9 cellular contexts compared by ENCODE assay signal in genomic region chr4:184355857-184356256, GRCh38.
DNase-seq lines count a peak whose midpoint lies in the region; ATAC-seq and TF ChIP-seq lines count a peak whose summit lies in the region.
"Had no signal": no experiment of that assay in that cellular context is flagged by ENCODE, and none has a peak within 500 bp of the region (broad histone marks: within the 10 kb centered on the region; RNA-seq: fewer than 3 reads in every experiment).

No MANE protein-coding gene starts in this region.

- H3K4me1 ChIP-seq in right atrium auricular region (peaks cover 0 to 16% of the 10 kb centered on the region in 2 donors), colonic mucosa (no peaks in the 10 kb centered on the region), uterus (peaks cover 0 to 5% of the 10 kb centered on the region in 2 donors), mesendoderm (ENCODE audit: control insufficient read depth, low read depth, low read length) (no peaks in the 10 kb centered on the region)

- H3K27ac ChIP-seq in right atrium auricular region, result peak overlapping the region; percentile 54 to 65
- H3K27ac ChIP-seq in colonic mucosa, result peak overlapping the region; percentile 31
- peak overlapping the region; percentile 49 to 72 for H3K27ac ChIP-seq in uterus
- H3K27ac ChIP-seq in mesendoderm (ENCODE audit: low read depth, low read length), result no peak overlapping the region

- peaks cover 23% of the 10 kb centered on the region for H3K4me1 Mint-ChIP-seq in nephron
- peaks cover 14% of the 10 kb centered on the region for H3K4me1 Mint-ChIP-seq in activated T-helper 2 cell treated with anti-CD3 and anti-CD28 coated beads, Interferon-gamma antibody, Interleukin-2, Interleukin-4, amounts not matched to agents 10 μg/mL and 5 μg/mL and 100 μg/mL, durations not matched to agents 14 hours and 24 hours and 36 hours (ENCODE audit: low read depth)
- H3K4me1 Mint-ChIP-seq in glutamatergic neuron (ENCODE audit: low read depth, unreplicated experiment), result no peaks in the 10 kb centered on the region

- DNase-seq in right atrium auricular region (ENCODE audit: low spot score) (peak; percentile 38), Right ventricle myocardium inferior (ENCODE audit: missing footprints) (no peak), colonic mucosa (no peak), uterus (no peak), mesendoderm (no peak), glutamatergic neuron (no peak)
- no peak for DNase-seq in activated T-helper 2 cell treated with anti-CD3 and anti-CD28 coated beads, Interferon-gamma antibody, Interleukin-2, Interleukin-4, amounts not matched to agents 10 μg/mL and 5 μg/mL and 100 μg/mL, durations not matched to agents 14 hours and 24 hours and 36 hours (ENCODE audit: low spot score)
- DNase-seq: NCI-H187 had no signal

- peak overlapping the region; percentile 84 to 94 (median 93) for H3K27ac Mint-ChIP-seq in nephron
- no peak overlapping the region for H3K27ac Mint-ChIP-seq in activated T-helper 2 cell treated with anti-CD3 and anti-CD28 coated beads, Interferon-gamma antibody, Interleukin-2, Interleukin-4, amounts not matched to agents 10 μg/mL and 5 μg/mL and 100 μg/mL, durations not matched to agents 14 hours and 24 hours and 36 hours
- H3K27ac Mint-ChIP-seq in glutamatergic neuron (ENCODE audit: unreplicated experiment), result no peak overlapping the region

- H4K8ac ChIP-seq in mesendoderm (ENCODE audit: low read depth, low read length), result no peak overlapping the region

- H2AK5ac ChIP-seq in mesendoderm (ENCODE audit: low read length), result no peak overlapping the region

- H3K4me3 ChIP-seq in right atrium auricular region (no peak overlapping the region), colonic mucosa (no peak overlapping the region), uterus (no peak overlapping the region), mesendoderm (ENCODE audit: low read length) (no peak overlapping the region)

- H3K36me3 Mint-ChIP-seq in nephron (ENCODE audit: low read depth), result no peaks in the 10 kb centered on the region
- H3K36me3 Mint-ChIP-seq in activated T-helper 2 cell treated with anti-CD3 and anti-CD28 coated beads, Interferon-gamma antibody, Interleukin-2, Interleukin-4, amounts not matched to agents 10 μg/mL and 5 μg/mL and 100 μg/mL, durations not matched to agents 14 hours and 24 hours and 36 hours (ENCODE audit: low read depth), result no peaks in the 10 kb centered on the region
- no peaks in the 10 kb centered on the region for H3K36me3 Mint-ChIP-seq in glutamatergic neuron (ENCODE audit: unreplicated experiment)

- H3K18ac ChIP-seq in mesendoderm (ENCODE audit: low read length), result no peak overlapping the region

- H2BK5ac ChIP-seq in mesendoderm (ENCODE audit: low read length), result no peak overlapping the region

- TF ChIP-seq CTCF in right atrium auricular region (IDR thresholded peaks at IDR 0.05) (no peak), colonic mucosa (IDR thresholded peaks at IDR 0.05) (no peak), nephron (IDR thresholded peaks at IDR 0.05; ENCODE audit: unreplicated experiment in 3 of 3) (no peak), uterus (IDR thresholded peaks at IDR 0.05) (no peak), glutamatergic neuron (IDR thresholded peaks at IDR 0.05; ENCODE audit: partially characterized antibody, unreplicated experiment) (no peak)

- intact Hi-C loops in Right ventricle myocardium inferior (cut with DNase I), result no loop called here
- intact Hi-C loops in colonic mucosa (cut with DNase I), result no loop called here
- intact Hi-C loops in uterus (cut with DNase I; ENCODE audit: low total_unique reads), result no loop called here
- intact Hi-C loops in activated T-helper 2 cell treated with anti-CD3 and anti-CD28 coated beads, Interferon-gamma antibody, Interleukin-2, Interleukin-4, amounts not matched to agents 10 μg/mL and 5 μg/mL and 100 μg/mL, durations not matched to agents 14 hours and 24 hours and 36 hours (cut with micrococcal nuclease), result loop anchor here (5.0 kb wide), 1 partner anchor 286 kb away; no protein-coding TSS in a partner anchor

- H3K36me3 ChIP-seq in right atrium auricular region (no peaks in the 10 kb centered on the region), colonic mucosa (no peaks in the 10 kb centered on the region), uterus (no peaks in the 10 kb centered on the region), mesendoderm (ENCODE audit: control insufficient read depth, insufficient read depth, low read length) (no peaks in the 10 kb centered on the region)

- no peaks in the 10 kb centered on the region for H3K79me2 ChIP-seq in mesendoderm (ENCODE audit: control insufficient read depth, insufficient read depth, low read length)

- no peaks in the 10 kb centered on the region for H3K79me1 ChIP-seq in mesendoderm (ENCODE audit: low read length)

- TF ChIP-seq POLR2A in uterus (IDR thresholded peaks at IDR 0.05), result no peak

- H3K9ac ChIP-seq in colonic mucosa (ENCODE audit: low read depth in 2 of 2, low read length in 2 of 2) (no peak overlapping the region), mesendoderm (ENCODE audit: low read length) (no peak overlapping the region)

- no CpG with 5 or more reads among the region's 5 CpGs for WGBS in mesendoderm (ENCODE audit: extremely low coverage, insufficient coverage, low lambda C conversion rate)

- no peak overlapping the region for H3K56ac ChIP-seq in mesendoderm (ENCODE audit: low read length)

- H3K4me3 Mint-ChIP-seq in nephron (no peak overlapping the region), glutamatergic neuron (ENCODE audit: unreplicated experiment) (no peak overlapping the region)
- H3K4me3 Mint-ChIP-seq in activated T-helper 2 cell treated with anti-CD3 and anti-CD28 coated beads, Interferon-gamma antibody, Interleukin-2, Interleukin-4, amounts not matched to agents 10 μg/mL and 5 μg/mL and 100 μg/mL, durations not matched to agents 14 hours and 24 hours and 36 hours (ENCODE audit: low read depth), result no peak overlapping the region

- no peak for ATAC-seq in Right ventricle myocardium inferior

- no peaks in the 10 kb centered on the region for H3K9me3 Mint-ChIP-seq in nephron
- no peaks in the 10 kb centered on the region for H3K9me3 Mint-ChIP-seq in activated T-helper 2 cell treated with anti-CD3 and anti-CD28 coated beads, Interferon-gamma antibody, Interleukin-2, Interleukin-4, amounts not matched to agents 10 μg/mL and 5 μg/mL and 100 μg/mL, durations not matched to agents 14 hours and 24 hours and 36 hours
- no peaks in the 10 kb centered on the region for H3K9me3 Mint-ChIP-seq in glutamatergic neuron (ENCODE audit: unreplicated experiment)

- H3K4ac ChIP-seq in mesendoderm (ENCODE audit: low read depth, low read length), result no peak overlapping the region

- no peak overlapping the region for H3K23ac ChIP-seq in mesendoderm (ENCODE audit: low read length)

- no peak overlapping the region for H2BK15ac ChIP-seq in mesendoderm (replicated peaks; ENCODE audit: low read depth)

- H3K27me3 ChIP-seq in right atrium auricular region, result no peaks in the 10 kb centered on the region
- H3K27me3 ChIP-seq in colonic mucosa, result no peaks in the 10 kb centered on the region
- no peaks in the 10 kb centered on the region for H3K27me3 ChIP-seq in uterus
- H3K27me3 ChIP-seq in mesendoderm (ENCODE audit: insufficient read depth, low read length, poor library complexity), result no peaks in the 10 kb centered on the region

- H2BK120ac ChIP-seq in mesendoderm (ENCODE audit: low read depth, low read length), result no peak overlapping the region

- no peak overlapping the region for H3K4me2 ChIP-seq in mesendoderm (ENCODE audit: low read length)

- no peak overlapping the region for H4K5ac ChIP-seq in mesendoderm (ENCODE audit: low read length)

- no peaks in the 10 kb centered on the region for H3K9me3 ChIP-seq in right atrium auricular region
- H3K9me3 ChIP-seq in colonic mucosa, result no peaks in the 10 kb centered on the region
- no peaks in the 10 kb centered on the region for H3K9me3 ChIP-seq in uterus

- H3K27me3 Mint-ChIP-seq in nephron (ENCODE audit: low read depth), result no peaks in the 10 kb centered on the region
- H3K27me3 Mint-ChIP-seq in activated T-helper 2 cell treated with anti-CD3 and anti-CD28 coated beads, Interferon-gamma antibody, Interleukin-2, Interleukin-4, amounts not matched to agents 10 μg/mL and 5 μg/mL and 100 μg/mL, durations not matched to agents 14 hours and 24 hours and 36 hours (ENCODE audit: low read depth), result no peaks in the 10 kb centered on the region
- H3K27me3 Mint-ChIP-seq in glutamatergic neuron (ENCODE audit: unreplicated experiment), result peaks cover 2% of the 10 kb centered on the region

Comparison
In these comparisons a context has a peak if more than half of its experiments do, and no peak if none do; other contexts are left out.
1. H3K27ac Mint-ChIP-seq: peak in nephron (3 of 3); none in activated T-helper 2 cell treated with anti-CD3 and anti-CD28 coated beads, Interferon-gamma antibody, Interleukin-2, Interleukin-4, amounts not matched to agents 10 μg/mL and 5 μg/mL and 100 μg/mL, durations not matched to agents 14 hours and 24 hours and 36 hours (single experiment) and glutamatergic neuron (single experiment).